1 cellular context compared by ENCODE assay signal in genomic region chr3:37197810-37198371, GRCh38.
TF ChIP-seq lines count a peak whose summit lies in the region.

No MANE protein-coding gene starts in this region.

TF ChIP-seq in GM23338, 12 proteins besides CTCF, POLR2A, EP300 and RAD21 (continued from another document):
- no peak for TF ChIP-seq NANOG (IDR thresholded peaks at IDR 0.05; ENCODE audit: borderline replicate concordance)
- TF ChIP-seq ZNF114 (CRISPR knock-in tag; IDR thresholded peaks at IDR 0.05): no peak
- TF ChIP-seq CREB1 (CRISPR knock-in tag; IDR thresholded peaks at IDR 0.05; ENCODE audit: low read depth): no peak
- TF ChIP-seq POLR2AphosphoS5 (IDR thresholded peaks at IDR 0.05; ENCODE audit: low read depth): no peak
